In the genomic region with DNA sequence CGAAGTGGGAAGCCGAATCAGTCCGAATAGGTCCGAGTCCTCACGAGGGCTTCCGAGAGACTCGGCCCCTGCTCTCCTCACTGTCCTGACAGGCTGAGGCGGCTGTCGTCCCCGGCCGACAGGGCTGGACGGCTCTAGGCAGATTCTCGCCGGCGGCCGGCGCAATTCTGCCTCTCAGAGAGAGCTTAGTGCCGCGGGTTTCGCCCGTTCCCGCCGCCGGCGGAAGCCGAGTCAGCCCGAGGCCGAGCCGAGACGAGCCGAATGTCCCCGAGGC, we compare ENCODE assay signal across 8 cellular contexts. TPM values are rescaled to one million over a fixed set of nuclear protein-coding genes. Genes with fewer than 3 reads are reported as not detected.
DNase-seq lines count a peak whose midpoint lies in the region; ATAC-seq and TF ChIP-seq lines count a peak whose summit lies in the region.

No MANE protein-coding gene starts in this region.

- peaks cover 8% of the 10 kb centered on the region for H3K36me3 Mint-ChIP-seq in activated CD4-positive, alpha-beta memory T cell treated with anti-CD3 and anti-CD28 coated beads for 36 hours

- no peaks in the 10 kb centered on the region for H3K27me3 Mint-ChIP-seq in activated CD4-positive, alpha-beta memory T cell treated with anti-CD3 and anti-CD28 coated beads for 36 hours

- ATAC-seq in GM18858 (IDR thresholded peaks at IDR 0.05; ENCODE audit: unreplicated experiment) = no peak

- peaks cover 73% of the 10 kb centered on the region for H3K79me2 ChIP-seq in hepatocyte

- H3K9me3 Mint-ChIP-seq in activated CD4-positive, alpha-beta memory T cell treated with anti-CD3 and anti-CD28 coated beads for 36 hours = no peaks in the 10 kb centered on the region

- POLR2A ChIA-PET in activated CD4-positive, alpha-beta memory T cell treated with anti-CD3 and anti-CD28 coated beads for 36 hours (lab: Charles Lee) = interaction anchor here (0.9 to 1.8 kb wide), 5 partner anchors 12 to 159 kb away, joined by 3 to 13 read pairs (median 4); no protein-coding TSS in a partner anchor

- H3K27me3 ChIP-seq in H7 (ENCODE audit: control insufficient read depth, insufficient read depth, low read length) = no peaks in the 10 kb centered on the region
- H3K27me3 ChIP-seq in hepatocyte = no peaks in the 10 kb centered on the region

- no peaks in the 10 kb centered on the region for H3K9me3 ChIP-seq in hepatocyte (ENCODE audit: low read depth)

- peak overlapping the region; percentile 93 for H3K27ac Mint-ChIP-seq in activated CD4-positive, alpha-beta memory T cell treated with anti-CD3 and anti-CD28 coated beads for 36 hours

- no peaks in the 10 kb centered on the region; the same call in 1 of the 2 replicates for H3K36me3 ChIP-seq in H7 (replicated peaks; ENCODE audit: control insufficient read depth, insufficient read depth, low read length)
- H3K36me3 ChIP-seq in hepatocyte (replicated peaks; ENCODE audit: insufficient read depth, low read depth) = no peaks in the 10 kb centered on the region

- H4K20me1 ChIP-seq in hepatocyte (ENCODE audit: insufficient read depth, poor library complexity, severe bottlenecking) = peaks cover 15% of the 10 kb centered on the region

- H3K9me2 ChIP-seq in hepatocyte (replicated peaks; ENCODE audit: insufficient read depth) = no peaks in the 10 kb centered on the region

- intact Hi-C loops in activated CD4-positive, alpha-beta memory T cell treated with anti-CD3 and anti-CD28 coated beads for 36 hours (cut with micrococcal nuclease) = loop anchor here (1.0 to 5.0 kb wide), 4 partner anchors 52 to 158 kb away; a partner anchor contains a TSS

- H3K27ac ChIP-seq in hepatocyte = peak overlapping the region; percentile 96
- peak overlapping the region; percentile 92 to 100 (median 100) for H3K27ac ChIP-seq in skin epidermis

- peaks cover 53% of the 10 kb centered on the region for H3K4me1 Mint-ChIP-seq in activated CD4-positive, alpha-beta memory T cell treated with anti-CD3 and anti-CD28 coated beads for 36 hours (ENCODE audit: low read depth)

- H3K4me3 ChIP-seq in H7 (ENCODE audit: insufficient read depth, low read depth, low read length) (peak overlapping the region; percentile 89), hepatocyte (peak overlapping the region; percentile 20), skin epidermis (peak overlapping the region; percentile 66 to 98 (median 81))

- H3K4me3 Mint-ChIP-seq in activated CD4-positive, alpha-beta memory T cell treated with anti-CD3 and anti-CD28 coated beads for 36 hours = peak overlapping the region; percentile 85

- TF ChIP-seq CTCF in hepatocyte (IDR thresholded peaks at IDR 0.05; ENCODE audit: poor library complexity) (no peak), GM10266 (IDR thresholded peaks at IDR 0.05; ENCODE audit: control insufficient read depth, insufficient read depth, low read depth, missing control alignments) (no peak)

- CTCF ChIA-PET in activated CD4-positive, alpha-beta memory T cell treated with anti-CD3 and anti-CD28 coated beads for 36 hours (lab: Charles Lee) = interaction anchor here (0.9 to 4.0 kb wide), 10 partner anchors 9 to 140 kb away, joined by 3 to 44 read pairs (median 5); no protein-coding TSS in a partner anchor

- H3K4me1 ChIP-seq in hepatocyte (ENCODE audit: insufficient read depth) = peaks cover 31% of the 10 kb centered on the region

- DNase-seq in H7 (no peak), hepatocyte (ENCODE audit: low spot score) (no peak), GM10266 (ENCODE audit: extremely low spot score) (no peak), NCI-H748 treated with DMSO at 0.1 percent for 48 hours (lab: John Stamatoyannopoulos, UW) (no peak)
- no peak for DNase-seq in activated CD4-positive, alpha-beta memory T cell treated with anti-CD3 and anti-CD28 coated beads for 36 hours
- no peak for DNase-seq in stimulated activated CD4-positive, alpha-beta T cell treated with anti-CD3 and anti-CD28 coated beads, Interleukin-4, amount 100 ng/mL, for 24 hours

- 1% methylated on average over 29 of the region's 32 CpGs for WGBS in hepatocyte (ENCODE audit: low lambda C conversion rate, missing lambda C conversion rate)

- peak overlapping the region; percentile 59 for H3K4me2 ChIP-seq in hepatocyte

- peak overlapping the region; percentile 33 for H2AFZ ChIP-seq in hepatocyte

RNA-seq across cellular contexts. Expression of a gene that starts 0.2 kb away (rescaled TPM):
- 69.0 and 74.6 TPM in 2 replicates for total RNA-seq in H7 (2014; rRNA removed; shearing (Covaris generic))
- total RNA-seq in activated CD4-positive, alpha-beta memory T cell treated with anti-CD3 and anti-CD28 coated beads for 36 hours = 10 to 100 TPM; 41.5 to 50.5 TPM
- total RNA-seq in hepatocyte = 27.2 and 41.5 TPM in 2 replicates
- 59.1 and 75.1 TPM in 2 replicates for polyA plus RNA-seq in hepatocyte

RNA-seq across cellular contexts. Expression of a gene that starts 0.3 kb away (rescaled TPM):
- 27.0 and 36.0 TPM in 2 replicates for total RNA-seq in H7 (2014; rRNA removed; shearing (Covaris generic))
- 1 to 10 TPM; 9.5 to 9.8 TPM for total RNA-seq in activated CD4-positive, alpha-beta memory T cell treated with anti-CD3 and anti-CD28 coated beads for 36 hours
- total RNA-seq in hepatocyte = 23.8 and 26.7 TPM in 2 replicates
- 35.5 and 38.1 TPM in 2 replicates for polyA plus RNA-seq in hepatocyte

RNA-seq across cellular contexts. Expression of a gene that starts 10.8 kb away (rescaled TPM):
- 3.7 and 18.8 TPM in 2 replicates for total RNA-seq in H7 (2014; rRNA removed; shearing (Covaris generic))
- 10 to 100 TPM; 12.4 to 12.6 TPM for total RNA-seq in activated CD4-positive, alpha-beta memory T cell treated with anti-CD3 and anti-CD28 coated beads for 36 hours
- 135 and 157 TPM in 2 replicates for total RNA-seq in hepatocyte
- polyA plus RNA-seq in hepatocyte = 310 and 339 TPM in 2 replicates

RNA-seq across cellular contexts. Expression of a gene that starts 52.0 kb away (rescaled TPM):
- 264 and 269 TPM in 2 replicates for total RNA-seq in H7 (2014; rRNA removed; shearing (Covaris generic))
- 100 to 1,000 TPM; 284 to 296 TPM for total RNA-seq in activated CD4-positive, alpha-beta memory T cell treated with anti-CD3 and anti-CD28 coated beads for 36 hours
- total RNA-seq in hepatocyte = 132 and 137 TPM in 2 replicates
- 161 and 178 TPM in 2 replicates for polyA plus RNA-seq in hepatocyte

RNA-seq across cellular contexts. Expression of a gene that starts 58.2 kb away (rescaled TPM):
- 1.8 and 2.1 TPM in 2 replicates for total RNA-seq in H7 (2014; rRNA removed; shearing (Covaris generic))
- total RNA-seq in activated CD4-positive, alpha-beta memory T cell treated with anti-CD3 and anti-CD28 coated beads for 36 hours = under 1 TPM; 0.21 to 0.39 TPM
- total RNA-seq in hepatocyte = not detected in 2 replicates
- polyA plus RNA-seq in hepatocyte = 1.1 and 2.9 TPM in 2 replicates

Comparison
In these comparisons a context has a peak if more than half of its experiments do, and no peak if none do; other contexts are left out.
1. H3K4me3 ChIP-seq: peak in every context shown above with its lines; median percentile 89 in H7; 81 in skin epidermis; 20 in hepatocyte.